Comparison of ENCODE assay signal across 8 cellular contexts in genomic region chr7:26865094-26865388, GRCh38. TPM values are rescaled to one million over a fixed set of nuclear protein-coding genes. Genes with fewer than 3 reads are reported as not detected.
DNase-seq lines count a peak whose midpoint lies in the region; ATAC-seq and TF ChIP-seq lines count a peak whose summit lies in the region.

No MANE protein-coding gene starts in this region.

- H3K36me3 Mint-ChIP-seq in activated T-cell treated with anti-CD3 and anti-CD28 coated beads, Interleukin-2, amount 50 U/mL, for 72 hours (ENCODE audit: insufficient read depth in 2 of 2) = peaks cover 3 to 6% of the 10 kb centered on the region in 2 donors
- H3K36me3 Mint-ChIP-seq in neural progenitor cell = no peaks in the 10 kb centered on the region

- ATAC-seq in activated T-cell treated with anti-CD3 and anti-CD28 coated beads, Interleukin-2, amount 50 U/mL, for 72 hours (replicated peaks in 1 of 2) = peak; percentile 39 to 48
- ATAC-seq in HG02884 (IDR thresholded peaks at IDR 0.05; ENCODE audit: unreplicated experiment) = peak; percentile 38

- peak overlapping the region; percentile 71 for H3K4me2 ChIP-seq in neural progenitor cell

- H3K9me3 Mint-ChIP-seq in activated T-cell treated with anti-CD3 and anti-CD28 coated beads, Interleukin-2, amount 50 U/mL, for 72 hours = peaks cover 1 to 4% of the 10 kb centered on the region in 2 donors
- H3K9me3 Mint-ChIP-seq in neural progenitor cell = peaks cover 3% of the 10 kb centered on the region

- WGBS in esophagus squamous epithelium, 2 donors = 2% methylated on average over 8 to 11 of the region's 11 CpGs

- H3K27me3 ChIP-seq in esophagus squamous epithelium (peaks cover 0 to 33% (median 2%) of the 10 kb centered on the region in 4 donors), neural progenitor cell (peaks cover 64% of the 10 kb centered on the region)

- H3F3A ChIP-seq in neural progenitor cell (ENCODE audit: low read depth) = peaks cover 19% of the 10 kb centered on the region

- peaks cover 39% of the 10 kb centered on the region for H3K27me3 Mint-ChIP-seq in activated T-cell treated with anti-CD3 and anti-CD28 coated beads, Interleukin-2, amount 50 U/mL, for 72 hours (ENCODE audit: low read depth)
- peaks cover 32% of the 10 kb centered on the region for H3K27me3 Mint-ChIP-seq in neural progenitor cell (ENCODE audit: insufficient read depth, low read depth)

- H3K9me3 ChIP-seq in esophagus squamous epithelium (no peaks in the 10 kb centered on the region), neural progenitor cell (ENCODE audit: low read depth) (no peaks in the 10 kb centered on the region)

- H3K4me3 ChIP-seq in esophagus squamous epithelium (peak overlapping the region; percentile 59 to 85 (median 77)), neural progenitor cell (peak overlapping the region; percentile 72)

- H3K79me2 ChIP-seq in neural progenitor cell (ENCODE audit: low read depth) = no peaks in the 10 kb centered on the region

- H3K4me3 Mint-ChIP-seq in activated T-cell treated with anti-CD3 and anti-CD28 coated beads, Interleukin-2, amount 50 U/mL, for 72 hours = peak overlapping the region; percentile 74 to 100
- H3K4me3 Mint-ChIP-seq in neural progenitor cell = peak overlapping the region; percentile 92

- H4K20me1 ChIP-seq in neural progenitor cell (ENCODE audit: low read depth) = no peaks in the 10 kb centered on the region

- DNase-seq in activated T-cell treated with anti-CD3 and anti-CD28 coated beads, Interleukin-2, amount 50 U/mL, for 72 hours = no peak
- no peak for DNase-seq in activated T-cell treated with anti-CD3 and anti-CD28 coated beads, Interleukin-2, amount 50 U/mL, for 1 hour
- DNase-seq in SHP77 treated with DMSO at 0.1 percent for 48 hours (lab: John Stamatoyannopoulos, UW) (peak; percentile 94), esophagus squamous epithelium (lab: John Stamatoyannopoulos, UW) (no peak), neural progenitor cell (ENCODE audit: low spot score) (peak; percentile 77), NCI-H1436 (lab: John Stamatoyannopoulos, UW) (no peak)
- no peak for DNase-seq in stimulated activated CD4-positive, alpha-beta T cell treated with anti-CD3 and anti-CD28 coated beads, Interleukin-2, amount 100 ng/mL, for 48 hours

- H3K27ac ChIP-seq in esophagus squamous epithelium (peak overlapping the region; percentile 96 to 99 (median 97)), neural progenitor cell (peak overlapping the region; percentile 11)

- H3K27ac Mint-ChIP-seq in activated T-cell treated with anti-CD3 and anti-CD28 coated beads, Interleukin-2, amount 50 U/mL, for 72 hours = peak overlapping the region; percentile 74
- H3K27ac Mint-ChIP-seq in neural progenitor cell = peak overlapping the region; percentile 99

- peaks cover 25% of the 10 kb centered on the region for H3K4me1 Mint-ChIP-seq in activated T-cell treated with anti-CD3 and anti-CD28 coated beads, Interleukin-2, amount 50 U/mL, for 72 hours (ENCODE audit: low read depth)
- H3K4me1 Mint-ChIP-seq in neural progenitor cell = peaks cover 7% of the 10 kb centered on the region

- H3K4me1 ChIP-seq in esophagus squamous epithelium (peaks cover 0 to 46% (median 0%) of the 10 kb centered on the region in 3 donors), neural progenitor cell (no peaks in the 10 kb centered on the region)

- no peak for TF ChIP-seq POLR2A in esophagus squamous epithelium (IDR thresholded peaks at IDR 0.05)

- H3K9ac ChIP-seq in neural progenitor cell = no peak overlapping the region

- H2AFZ ChIP-seq in neural progenitor cell (replicated peaks) = peak overlapping the region; percentile 80

- intact Hi-C loops in esophagus squamous epithelium (cut with DNase I) = no loop called here

- no peak for TF ChIP-seq CTCF in esophagus squamous epithelium (IDR thresholded peaks at IDR 0.05)
- TF ChIP-seq CTCF in neural progenitor cell (IDR thresholded peaks at IDR 0.05) = no peak

- H3K36me3 ChIP-seq in esophagus squamous epithelium (no peaks in the 10 kb centered on the region), neural progenitor cell (no peaks in the 10 kb centered on the region)

RNA-seq across cellular contexts. Expression of gene SKAP2, which starts 0.7 kb away (rescaled TPM):
- total RNA-seq in activated T-cell treated with anti-CD3 and anti-CD28 coated beads, Interleukin-2, amount 50 U/mL, for 72 hours = 10 to 100 TPM in 1 of 2 donors, 1 to 10 TPM in 1; 9.7 to 22.4 TPM
- total RNA-seq in esophagus squamous epithelium = 10 to 100 TPM; 19.3 to 25.2 (median 21.4) TPM
- 2.7 and 6.3 TPM in 2 replicates for total RNA-seq in neural progenitor cell (ENCODE audit: low replicate concordance)

Comparison
In these comparisons a context has a peak if more than half of its experiments do, and no peak if none do; other contexts are left out.
1. DNase-seq: peak in SHP77 treated with DMSO at 0.1 percent for 48 hours (single experiment) and neural progenitor cell (single experiment); none in activated T-cell treated with anti-CD3 and anti-CD28 coated beads, Interleukin-2, amount 50 U/mL, for 72 hours (0 of 2), activated T-cell treated with anti-CD3 and anti-CD28 coated beads, Interleukin-2, amount 50 U/mL, for 1 hour (single experiment), esophagus squamous epithelium (single experiment), NCI-H1436 (single experiment) and stimulated activated CD4-positive, alpha-beta T cell treated with anti-CD3 and anti-CD28 coated beads, Interleukin-2, amount 100 ng/mL, for 48 hours (0 of 2).